In genomic region chr22:46148885-46149492, GRCh38 we compare ENCODE assay signal across 9 cellular contexts. TPM values are rescaled to one million over a fixed set of nuclear protein-coding genes. Genes with fewer than 3 reads are reported as not detected.
A peak's percentile ranks its signal among the peaks of the same experiment; 100 is the strongest.
DNase-seq lines count a peak whose midpoint lies in the region; ATAC-seq and TF ChIP-seq lines count a peak whose summit lies in the region.
"Had no signal": no experiment of that assay in that cellular context is flagged by ENCODE, and none has a peak within 500 bp of the region (broad histone marks: within the 10 kb centered on the region; RNA-seq: fewer than 3 reads in every experiment).

No MANE protein-coding gene starts in this region.

- H3K4me3 ChIP-seq in mucosa of stomach (ENCODE audit: low read length) (peak overlapping the region; percentile 74), vagina (peak overlapping the region; percentile 76 to 84)

- no peak for TF ChIP-seq POLR2A in vagina (IDR thresholded peaks at IDR 0.05)

- DNase-seq in stimulated activated CD4-positive, alpha-beta T cell treated with anti-CD3 and anti-CD28 coated beads, Interleukin-2, amount 100 ng/mL, for 4 hours (ENCODE audit: low read depth) = peak; percentile 15
- no peak for DNase-seq in stimulated activated CD4-positive, alpha-beta T cell treated with anti-CD3 and anti-CD28 coated beads, Interleukin-12 subunit alpha, Interleukin-12 subunit beta, amount 100 ng/mL, for 4 hours
- DNase-seq in central memory CD8-positive, alpha-beta T cell (ENCODE audit: low spot score in 2 of 2) = no peak
- DNase-seq in vagina (ENCODE audit: extremely low spot score in 2 of 2) = peak in 1 of 2 donors; percentile 86
- DNase-seq in HK-2 (ENCODE audit: unreplicated experiment) = no peak
- DNase-seq in T-helper 9 cell = no peak

- intact Hi-C loops in vagina (cut with DNase I) = no loop called here

- peak overlapping the region; percentile 92 for H3K27ac ChIP-seq in vagina
- H3K27ac ChIP-seq: SK-N-MC had no signal

- H3K27me3 ChIP-seq in mucosa of stomach (ENCODE audit: control insufficient read depth, insufficient read depth, low read length) (peaks cover 6% of the 10 kb centered on the region), vagina (no peaks in the 10 kb centered on the region)

- no peak for TF ChIP-seq CTCF in vagina (IDR thresholded peaks at IDR 0.05)

- H3K36me3 Mint-ChIP-seq in central memory CD8-positive, alpha-beta T cell (ENCODE audit: insufficient read depth) = peaks cover 8% of the 10 kb centered on the region

- peak; percentile 38 for ATAC-seq in central memory CD8-positive, alpha-beta T cell (replicated peaks; ENCODE audit: extremely low read depth, poor library complexity, severe bottlenecking)
- ATAC-seq in HG03159 (IDR thresholded peaks at IDR 0.05; ENCODE audit: unreplicated experiment) = no peak

- H3K27me3 Mint-ChIP-seq in central memory CD8-positive, alpha-beta T cell = no peaks in the 10 kb centered on the region

- H3K36me3 ChIP-seq in mucosa of stomach (ENCODE audit: control insufficient read depth, insufficient read depth, low read length) (no peaks in the 10 kb centered on the region), vagina (peaks cover 0 to 3% of the 10 kb centered on the region in 2 donors)

- H3K4me1 ChIP-seq in mucosa of stomach (ENCODE audit: control insufficient read depth, insufficient read depth, low read length) (peaks cover 27% of the 10 kb centered on the region), vagina (peaks cover 42% of the 10 kb centered on the region)

- no peaks in the 10 kb centered on the region for H3K9me3 Mint-ChIP-seq in central memory CD8-positive, alpha-beta T cell

- H3K4me3 Mint-ChIP-seq in central memory CD8-positive, alpha-beta T cell = peak overlapping the region; percentile 70

- H3K9me3 ChIP-seq in mucosa of stomach (ENCODE audit: control insufficient read depth, low read length) (no peaks in the 10 kb centered on the region), vagina (no peaks in the 10 kb centered on the region)

- peak overlapping the region; percentile 1 for H3K27ac Mint-ChIP-seq in central memory CD8-positive, alpha-beta T cell (ENCODE audit: low read depth)

- H3K4me1 Mint-ChIP-seq in central memory CD8-positive, alpha-beta T cell = peaks cover 12% of the 10 kb centered on the region

- peak overlapping the region; percentile 77 for H3K9ac ChIP-seq in mucosa of stomach (ENCODE audit: low read length)

RNA-seq across cellular contexts. Expression of gene PPARA, which starts 1.3 kb away (rescaled TPM):
- total RNA-seq in vagina = 13.5 TPM
